20 cellular contexts compared by ENCODE assay signal in genomic region chr7:179948-180694, GRCh38. TPM values are rescaled to one million over a fixed set of nuclear protein-coding genes. Genes with fewer than 3 reads are reported as not detected.
"Had no signal": no experiment of that assay in that cellular context is flagged by ENCODE, and none has a peak within 500 bp of the region (broad histone marks: within the 10 kb centered on the region; RNA-seq: fewer than 3 reads in every experiment).

No MANE protein-coding gene starts in this region.

- H3K27me3 ChIP-seq: ovary, uterus had no signal

- ATAC-seq: esophagus mucosa; left lung; naive thymus-derived CD4-positive, alpha-beta T cell; stimulated activated effector memory CD8-positive, alpha-beta T cell treated with anti-CD3 and anti-CD28 coated beads, Interleukin-12 subunit alpha, Interleukin-12 subunit beta, amount 100 ng/mL, for 72 hours had no signal

- H3K9me3 Mint-ChIP-seq: central memory CD8-positive, alpha-beta T cell; naive thymus-derived CD4-positive, alpha-beta T cell; stimulated activated effector memory CD8-positive, alpha-beta T cell treated with anti-CD3 and anti-CD28 coated beads, Interleukin-12 subunit alpha, Interleukin-12 subunit beta, amount 100 ng/mL, for 72 hours; stimulated activated naive CD8-positive, alpha-beta T cell treated with anti-CD3 and anti-CD28 coated beads, Interleukin-15, Interleukin-2, amounts not matched to agents 100 ng/mL and 50 ng/mL, for 24 hours had no signal

- DNase-seq: effector memory CD4-positive, alpha-beta T cell; immature natural killer cell; mesendoderm; naive thymus-derived CD4-positive, alpha-beta T cell; nucleus accumbens; ovary; stimulated activated CD4-positive, alpha-beta T cell treated with anti-CD3 and anti-CD28 coated beads, Interleukin-4, amount 100 ng/mL, for 1 hour; stimulated activated CD8-positive, alpha-beta memory T cell treated with anti-CD3 and anti-CD28 coated beads, Interleukin-4, amount 100 ng/mL, for 48 hours; trophoblast cell; uterus had no signal

- H3K4me1 ChIP-seq: left lung, uterus had no signal

- H3K36me3 ChIP-seq: left lung, ovary, thoracic aorta, uterus had no signal

- H3K4me3 Mint-ChIP-seq: central memory CD8-positive, alpha-beta T cell; immature natural killer cell; naive thymus-derived CD4-positive, alpha-beta T cell; stimulated activated effector memory CD8-positive, alpha-beta T cell treated with anti-CD3 and anti-CD28 coated beads, Interleukin-12 subunit alpha, Interleukin-12 subunit beta, amount 100 ng/mL, for 72 hours; stimulated activated naive CD8-positive, alpha-beta T cell treated with anti-CD3 and anti-CD28 coated beads, Interleukin-15, Interleukin-2, amounts not matched to agents 100 ng/mL and 50 ng/mL, for 24 hours had no signal

- H3K36me3 Mint-ChIP-seq: immature natural killer cell; naive thymus-derived CD4-positive, alpha-beta T cell; stimulated activated effector memory CD8-positive, alpha-beta T cell treated with anti-CD3 and anti-CD28 coated beads, Interleukin-12 subunit alpha, Interleukin-12 subunit beta, amount 100 ng/mL, for 72 hours had no signal

- H3K27me3 Mint-ChIP-seq: naive thymus-derived CD4-positive, alpha-beta T cell; stimulated activated naive CD8-positive, alpha-beta T cell treated with anti-CD3 and anti-CD28 coated beads, Interleukin-15, Interleukin-2, amounts not matched to agents 100 ng/mL and 50 ng/mL, for 24 hours had no signal

- H3K27ac Mint-ChIP-seq: immature natural killer cell; naive thymus-derived CD4-positive, alpha-beta T cell; stimulated activated effector memory CD8-positive, alpha-beta T cell treated with anti-CD3 and anti-CD28 coated beads, Interleukin-12 subunit alpha, Interleukin-12 subunit beta, amount 100 ng/mL, for 72 hours; stimulated activated naive CD8-positive, alpha-beta T cell treated with anti-CD3 and anti-CD28 coated beads, Interleukin-15, Interleukin-2, amounts not matched to agents 100 ng/mL and 50 ng/mL, for 24 hours had no signal

- H3K4me1 Mint-ChIP-seq: central memory CD8-positive, alpha-beta T cell; immature natural killer cell; naive thymus-derived CD4-positive, alpha-beta T cell; stimulated activated effector memory CD8-positive, alpha-beta T cell treated with anti-CD3 and anti-CD28 coated beads, Interleukin-12 subunit alpha, Interleukin-12 subunit beta, amount 100 ng/mL, for 72 hours had no signal

- H3K9me3 ChIP-seq: left lung, ovary, thoracic aorta, uterus had no signal

- FAIRE-seq: endometrium, frontal cortex, keratinocyte had no signal

- H3K27ac ChIP-seq: left lung, ovary, thoracic aorta, uterus had no signal

- H3K4me3 ChIP-seq: left lung, lung, ovary, thoracic aorta, uterus had no signal

RNA-seq across cellular contexts. Expression of gene FAM20C, which starts 12.2 kb away (rescaled TPM):
- polyA plus RNA-seq: immature natural killer cell; naive thymus-derived CD4-positive, alpha-beta T cell had no signal
